In genomic region chr6:63427951-63428350, GRCh38 we compare ENCODE assay signal across 29 cellular contexts.
DNase-seq lines count a peak whose midpoint lies in the region; ATAC-seq and TF ChIP-seq lines count a peak whose summit lies in the region.
"Had no signal": no experiment of that assay in that cellular context is flagged by ENCODE, and none has a peak within 500 bp of the region (broad histone marks: within the 10 kb centered on the region; RNA-seq: fewer than 3 reads in every experiment).

No MANE protein-coding gene starts in this region.

- no peak overlapping the region for H2AFZ ChIP-seq in hepatocyte

- peak overlapping the region; percentile 37 for H3K4me2 ChIP-seq in hepatocyte
- H3K4me2 ChIP-seq: BLaER1; BLaER1 treated with 17β-estradiol and CSF1 and Interleukin-3, amounts not matched to agents 10 nM and 100 nM had no signal

- no peaks in the 10 kb centered on the region for H3K9me2 ChIP-seq in hepatocyte (replicated peaks; ENCODE audit: insufficient read depth)

- H3K4me1 ChIP-seq in hepatocyte (ENCODE audit: insufficient read depth) = no peaks in the 10 kb centered on the region
- H3K4me1 ChIP-seq: BE2C; BLaER1; BLaER1 treated with 17β-estradiol and CSF1 and Interleukin-3, amounts not matched to agents 10 nM and 100 nM had no signal

- H3K36me3 ChIP-seq in hepatocyte (replicated peaks; ENCODE audit: insufficient read depth, low read depth) = no peaks in the 10 kb centered on the region
- H3K36me3 ChIP-seq: BE2C; BLaER1; BLaER1 treated with 17β-estradiol and CSF1 and Interleukin-3, amounts not matched to agents 10 nM and 100 nM had no signal

- DNase-seq in LNCaP clone FGC (ENCODE audit: low read depth) = peak; percentile 38
- DNase-seq in hepatocyte (ENCODE audit: low spot score) = no peak
- DNase-seq: 8988T; ACHN; AML-193; BE2C; C1 segment of cervical spinal cord; Caco-2; Calu3; CD4-positive, alpha-beta memory T cell; CD4-positive, alpha-beta T cell; CD4-positive, CD25-positive, alpha-beta regulatory T cell; CD8-positive, alpha-beta memory T cell; CD8-positive, alpha-beta T cell; COR-L47; DMS 273 treated with DMSO at 0.1 percent for 48 hours; DMS153; DMS53; DMS79; DMS79 treated with DMSO at 0.1 percent for 48 hours; DND-41; EL had no signal

- H3K9me3 ChIP-seq in hepatocyte (ENCODE audit: low read depth) = no peaks in the 10 kb centered on the region
- H3K9me3 ChIP-seq: BE2C, BLaER1, Caco-2 had no signal

- 71% methylated on average over 2 of the region's 2 CpGs for WGBS in hepatocyte (ENCODE audit: low lambda C conversion rate, missing lambda C conversion rate)

- H3K79me2 ChIP-seq in hepatocyte = no peaks in the 10 kb centered on the region

- no peak overlapping the region for H3K27ac ChIP-seq in hepatocyte
- H3K27ac ChIP-seq: 22Rv1; BLaER1; BLaER1 treated with 17β-estradiol and CSF1 and Interleukin-3, amounts not matched to agents 10 nM and 100 nM; C4-2B had no signal

- ATAC-seq in GM18870 (IDR thresholded peaks at IDR 0.05; ENCODE audit: unreplicated experiment) (no peak), HG03175 (IDR thresholded peaks at IDR 0.05; ENCODE audit: unreplicated experiment) (no peak)
- ATAC-seq: A549; CD8-positive, alpha-beta T cell had no signal

- H3K27me3 ChIP-seq in hepatocyte = no peaks in the 10 kb centered on the region
- H3K27me3 ChIP-seq: BE2C; BLaER1; BLaER1 treated with 17β-estradiol and CSF1 and Interleukin-3, amounts not matched to agents 10 nM and 100 nM had no signal

- H3K4me3 ChIP-seq in LNCaP clone FGC (ENCODE audit: low read depth, low read length) = no peak overlapping the region
- no peak overlapping the region for H3K4me3 ChIP-seq in hepatocyte
- H3K4me3 ChIP-seq: A549; BLaER1; BLaER1 treated with 17β-estradiol and CSF1 and Interleukin-3, amounts not matched to agents 10 nM and 100 nM had no signal

- TF ChIP-seq CTCF in LNCaP clone FGC (IDR thresholded peaks at IDR 0.05; ENCODE audit: control insufficient read depth, extremely low read depth, insufficient read depth) (no peak), hepatocyte (IDR thresholded peaks at IDR 0.05; ENCODE audit: poor library complexity) (no peak)

- no peaks in the 10 kb centered on the region for H4K20me1 ChIP-seq in hepatocyte (ENCODE audit: insufficient read depth, poor library complexity, severe bottlenecking)
- H4K20me1 ChIP-seq: BLaER1; BLaER1 treated with 17β-estradiol and CSF1 and Interleukin-3, amounts not matched to agents 10 nM and 100 nM had no signal
